ENCODE assay signal across 22 cellular contexts in the genomic region with DNA sequence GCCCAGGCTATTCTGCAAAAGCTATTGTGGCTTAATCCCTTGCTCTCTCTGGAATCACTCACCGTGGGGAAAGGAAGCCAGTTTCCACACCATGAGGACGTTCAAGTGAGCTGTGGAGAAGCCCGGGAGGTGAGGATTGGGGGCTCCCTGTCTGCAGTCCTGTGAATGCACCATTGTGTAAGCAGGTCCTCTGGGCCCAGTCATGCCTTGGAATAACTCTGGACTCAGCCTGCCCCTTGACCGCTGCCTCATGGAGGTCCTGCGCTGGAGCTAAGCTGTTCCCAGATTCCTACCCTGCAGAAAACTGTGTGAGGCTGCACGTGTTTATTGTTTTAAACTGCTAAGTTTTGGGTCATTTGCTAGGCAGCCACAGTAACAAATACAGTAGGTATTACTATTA. TPM values are rescaled to one million over a fixed set of nuclear protein-coding genes. Genes with fewer than 3 reads are reported as not detected.
"Had no signal": no experiment of that assay in that cellular context is flagged by ENCODE, and none has a peak within 500 bp of the region (broad histone marks: within the 10 kb centered on the region; RNA-seq: fewer than 3 reads in every experiment).

No MANE protein-coding gene starts in this region.

- H3K27ac ChIP-seq: HL-60, SJSA1, SK-N-MC had no signal

- H3K9me3 ChIP-seq: SJSA1 had no signal

- H3K27me3 ChIP-seq: SJSA1 had no signal

- FAIRE-seq: RCC 7860 had no signal

- H3K4me1 ChIP-seq: SJSA1 had no signal

- H3K4me3 ChIP-seq: SJSA1, SK-N-MC had no signal

- DNase-seq: KBM-7, MV-4-11, NCI-H1048, NCI-H1436, NCI-H187, NCI-H2029, NCI-H2081 treated with DMSO at 0.1 percent for 48 hours, NCI-H2171 treated with DMSO at 0.1 percent for 48 hours, NCI-H345, NCI-H446 treated with DMSO at 0.1 percent for 48 hours, NCI-H524, NCI-H526 treated with DMSO at 0.1 percent for 48 hours, NCI-H774, Right ventricle myocardium superior, RPMI8226, SIG-M5 had no signal

- H3K36me3 ChIP-seq: SJSA1 had no signal

RNA-seq across cellular contexts. Expression of gene LYZL2, which starts 33.5 kb away (rescaled TPM):
- total RNA-seq: LHCN-M2, MCF 10A, Right ventricle myocardium superior, SJSA1 had no signal
